33 cellular contexts compared by ENCODE assay signal in the genomic region with DNA sequence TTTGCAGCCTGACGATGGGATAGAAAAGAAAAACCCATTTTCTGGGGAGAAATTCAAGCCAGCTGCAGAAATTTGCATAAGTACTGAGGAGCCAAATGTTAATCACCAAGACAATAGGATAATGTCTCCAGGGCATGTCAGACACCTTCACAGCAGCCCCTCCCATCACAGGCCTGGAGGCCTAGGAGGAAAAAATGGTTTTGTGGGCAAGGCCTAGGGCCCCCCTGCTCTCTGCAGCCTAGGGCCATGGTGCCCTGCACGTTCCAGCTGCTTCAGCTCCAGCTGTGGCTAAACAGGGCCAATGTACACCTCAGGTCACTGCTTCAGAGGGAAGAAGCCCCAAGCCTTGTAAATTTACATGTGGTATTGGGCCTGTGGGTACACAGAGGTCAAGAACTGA.
"Had no signal": no experiment of that assay in that cellular context is flagged by ENCODE, and none has a peak within 500 bp of the region (broad histone marks: within the 10 kb centered on the region; RNA-seq: fewer than 3 reads in every experiment).

No MANE protein-coding gene starts in this region.

- ATAC-seq: activated naive CD4-positive, alpha-beta T cell treated with anti-CD3 and anti-CD28 coated beads, Interleukin-2, amount 50 U/mL, for 72 hours; activated naive CD8-positive, alpha-beta T cell treated with anti-CD3 and anti-CD28 coated beads, Interleukin-2, amount 50 U/mL, for 24 hours; activated T-cell treated with anti-CD3 and anti-CD28 coated beads, Interleukin-2, amount 50 U/mL, for 4 hours; activated T-cell treated with anti-CD3 and anti-CD28 coated beads, Interleukin-2, amount 50 U/mL, for 72 hours; activated T-helper 17 cell treated with anti-CD3 and anti-CD28 coated beads, Interleukin-2, amount 50 U/mL, for 72 hours; body of pancreas had no signal

- H3K27ac ChIP-seq: adrenal gland, ascending aorta, body of pancreas, brain microvascular endothelial cell, cardiac muscle cell had no signal

- H3K27me3 ChIP-seq: adrenal gland, ascending aorta, body of pancreas, brain microvascular endothelial cell, cardiac muscle cell had no signal

- DNase-seq: activated effector memory CD4-positive, alpha-beta T cell treated with anti-CD3 and anti-CD28 coated beads, Interleukin-2, amount 50 U/mL, for 16 hours; activated effector memory CD4-positive, alpha-beta T cell treated with Interleukin-2 at 50 U/mL for 16 hours; activated gamma-delta T cell; activated gamma-delta T cell treated with Interleukin-2 at 50 U/mL for 16 hours; activated naive CD4-positive, alpha-beta T cell; activated naive CD4-positive, alpha-beta T cell treated with anti-CD3 and anti-CD28 coated beads for 36 hours; activated naive CD4-positive, alpha-beta T cell treated with anti-CD3 and anti-CD28 coated beads, Interleukin-2, amount 10 ng/mL, durations not matched to agents 7 days and 5 days; activated naive CD4-positive, alpha-beta T cell treated with anti-CD3 and anti-CD28 coated beads, Interleukin-2, amount 50 U/mL, for 16 hours; activated naive CD4-positive, alpha-beta T cell treated with Interleukin-2 at 50 U/mL for 16 hours; activated naive CD8-positive, alpha-beta T cell treated with anti-CD3 and anti-CD28 coated beads for 36 hours; activated naive CD8-positive, alpha-beta T cell treated with anti-CD3 and anti-CD28 coated beads, Interleukin-2, amount 10 ng/mL, durations not matched to agents 7 days and 5 days; activated naive CD8-positive, alpha-beta T cell treated with anti-CD3 and anti-CD28 coated beads, Interleukin-2, amount 50 U/mL, for 24 hours; activated T-cell treated with anti-CD3 and anti-CD28 coated beads, Interleukin-2, amount 50 U/mL, for 1 hour; activated T-cell treated with anti-CD3 and anti-CD28 coated beads, Interleukin-2, amount 50 U/mL, for 24 hours; activated T-cell treated with anti-CD3 and anti-CD28 coated beads, Interleukin-2, amount 50 U/mL, for 4 hours; activated T-cell treated with anti-CD3 and anti-CD28 coated beads, Interleukin-2, amount 50 U/mL, for 48 hours; activated T-cell treated with anti-CD3 and anti-CD28 coated beads, Interleukin-2, amount 50 U/mL, for 72 hours; adrenal gland; amniotic stem cell; amygdala; anterior cingulate cortex; aorta; body of pancreas; brain microvascular endothelial cell; caudate nucleus; central memory CD4-positive, alpha-beta T cell; cerebellar nuclear complex had no signal

- H3K9me3 ChIP-seq: adrenal gland, ascending aorta had no signal

- H3K4me1 ChIP-seq: adrenal gland, ascending aorta, body of pancreas had no signal

- H3K4me3 ChIP-seq: adrenal gland, ascending aorta, body of pancreas, cardiac muscle cell had no signal

- FAIRE-seq: astrocyte, bronchial epithelial cell had no signal

- H3K36me3 ChIP-seq: adrenal gland, ascending aorta, brain microvascular endothelial cell, cardiac muscle cell had no signal
